ENCODE assay signal across 1 cellular context in genomic region chr6:39302669-39303424, GRCh38.
TF ChIP-seq lines count a peak whose summit lies in the region.

No MANE protein-coding gene starts in this region.

TF ChIP-seq in K562, 482 proteins besides CTCF, POLR2A, EP300 and RAD21 (continued from another document and continues in another):
- TF ChIP-seq, protein P1, sequence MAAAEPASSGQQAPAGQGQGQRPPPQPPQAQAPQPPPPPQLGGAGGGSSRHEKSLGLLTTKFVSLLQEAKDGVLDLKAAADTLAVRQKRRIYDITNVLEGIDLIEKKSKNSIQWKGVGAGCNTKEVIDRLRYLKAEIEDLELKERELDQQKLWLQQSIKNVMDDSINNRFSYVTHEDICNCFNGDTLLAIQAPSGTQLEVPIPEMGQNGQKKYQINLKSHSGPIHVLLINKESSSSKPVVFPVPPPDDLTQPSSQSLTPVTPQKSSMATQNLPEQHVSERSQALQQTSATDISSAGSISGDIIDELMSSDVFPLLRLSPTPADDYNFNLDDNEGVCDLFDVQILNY (CRISPR knock-in tag; IDR thresholded peaks at IDR 0.05): no peak
- TF ChIP-seq, protein P2, sequence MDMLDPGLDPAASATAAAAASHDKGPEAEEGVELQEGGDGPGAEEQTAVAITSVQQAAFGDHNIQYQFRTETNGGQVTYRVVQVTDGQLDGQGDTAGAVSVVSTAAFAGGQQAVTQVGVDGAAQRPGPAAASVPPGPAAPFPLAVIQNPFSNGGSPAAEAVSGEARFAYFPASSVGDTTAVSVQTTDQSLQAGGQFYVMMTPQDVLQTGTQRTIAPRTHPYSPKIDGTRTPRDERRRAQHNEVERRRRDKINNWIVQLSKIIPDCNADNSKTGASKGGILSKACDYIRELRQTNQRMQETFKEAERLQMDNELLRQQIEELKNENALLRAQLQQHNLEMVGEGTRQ (CRISPR knock-in tag; IDR thresholded peaks at IDR 0.05): no peak
- TF ChIP-seq MEF2A (IDR thresholded peaks at IDR 0.05; ENCODE audit: control insufficient read depth, low read depth, low read length) (no peak), NRF1 (conservative IDR thresholded peaks at IDR 0.05 in 1 of 2, IDR thresholded peaks at IDR 0.05 in 1 of 2) (peak in 1 of 2 experiments; percentile 19; a peak in 1 of 4 replicates), BCOR (IDR thresholded peaks at IDR 0.05) (peak; percentile 81), ESRRA (IDR thresholded peaks at IDR 0.05; ENCODE audit: borderline replicate concordance, low read depth) (0 out of 2 replicates have a peak, but pooled peaks have one; percentile 20), NFE2 (IDR thresholded peaks at IDR 0.05; ENCODE audit: low read depth) (no peak), RBM25 (IDR thresholded peaks at IDR 0.05; ENCODE audit: low read depth, low read length, severe bottlenecking) (peak; percentile 66), RUNX1 (IDR thresholded peaks at IDR 0.05; ENCODE audit: low read depth) (no peak), BCLAF1 (IDR thresholded peaks at IDR 0.05; ENCODE audit: borderline replicate concordance in 1 of 2, control insufficient read depth in 1 of 2, low read depth in 2 of 2, low read length in 1 of 2) (no peak), DDX20 (tag; IDR thresholded peaks at IDR 0.05; ENCODE audit: low read depth) (no peak), MIER1 (IDR thresholded peaks at IDR 0.05; ENCODE audit: low read depth) (no peak), MAZ (CRISPR knock-in tag; conservative IDR thresholded peaks at IDR 0.05 in 1 of 2, IDR thresholded peaks at IDR 0.05 in 1 of 2) (peak in 1 of 2 experiments; percentile 61; a peak in 3 of 4 replicates), ZSCAN32 (CRISPR knock-in tag; IDR thresholded peaks at IDR 0.05) (no peak), CC2D1A (IDR thresholded peaks at IDR 0.05) (peak; percentile 87), SMARCA5 (IDR thresholded peaks at IDR 0.05) (peak; percentile 85; the same call in 1 of the 2 replicates), RCOR1 (IDR thresholded peaks at IDR 0.05; ENCODE audit: borderline replicate concordance in 1 of 2, low read depth in 2 of 2, low read length in 2 of 2) (peak in 1 of 2 experiments; percentile 14; a peak in 1 of 4 replicates), ELF4 (CRISPR knock-in tag; IDR thresholded peaks at IDR 0.05) (no peak), RB1 (IDR thresholded peaks at IDR 0.05; ENCODE audit: low read depth) (peak; percentile 78), CREM (IDR thresholded peaks at IDR 0.05; ENCODE audit: low read depth) (peak; percentile 51; the same call in 1 of the 2 replicates), JUNB (CRISPR knock-in tag; conservative IDR thresholded peaks at IDR 0.05) (no peak), XRCC5 (IDR thresholded peaks at IDR 0.05; ENCODE audit: low read depth, low read length) (peak; percentile 87), HOXB6 (CRISPR knock-in tag; IDR thresholded peaks at IDR 0.05; ENCODE audit: borderline replicate concordance) (no peak), DEAF1 (CRISPR knock-in tag; IDR thresholded peaks at IDR 0.05) (peak; percentile 97), ETV5 (CRISPR knock-in tag; IDR thresholded peaks at IDR 0.05; ENCODE audit: low read depth) (peak; percentile 76), ZNF12 (CRISPR knock-in tag; IDR thresholded peaks at IDR 0.05) (0 out of 2 replicates have a peak, but pooled peaks have one; percentile 38), ARID2 (IDR thresholded peaks at IDR 0.05) (peak; percentile 95), MTA3 (IDR thresholded peaks at IDR 0.05; ENCODE audit: borderline replicate concordance) (peak; percentile 55; the same call in 1 of the 2 replicates), ZNF146 (CRISPR knock-in tag; IDR thresholded peaks at IDR 0.05; ENCODE audit: unreplicated experiment) (no peak), ESRRB (CRISPR knock-in tag; IDR thresholded peaks at IDR 0.05; ENCODE audit: borderline replicate concordance) (no peak), HOMEZ (CRISPR knock-in tag; IDR thresholded peaks at IDR 0.05) (no peak), PRPF4 (IDR thresholded peaks at IDR 0.05; ENCODE audit: insufficient read depth, low read depth, low read length, poor library complexity, severe bottlenecking) (no peak), ZNF324 (CRISPR knock-in tag; IDR thresholded peaks at IDR 0.05) (no peak), KLF1 (tag; IDR thresholded peaks at IDR 0.05) (no peak), CHCHD3 (CRISPR knock-in tag; IDR thresholded peaks at IDR 0.05) (no peak), YY1 (IDR thresholded peaks at IDR 0.05; ENCODE audit: borderline replicate concordance in 1 of 3, control insufficient read depth in 1 of 3, extremely low read depth in 1 of 3, insufficient read depth in 3 of 3, insufficient read length in 1 of 3, insufficient replicate concordance in 2 of 3, low read depth in 1 of 3, low read length in 2 of 3) (peak in 1 of 3 experiments; percentile 22), GABPA (tag; conservative IDR thresholded peaks at IDR 0.05; ENCODE audit: low read depth) (peak; percentile 41; the same call in 1 of the 2 replicates), ATF7 (IDR thresholded peaks at IDR 0.05) (0 out of 2 replicates have a peak, but pooled peaks have one; percentile 38), HDAC8 (tag; IDR thresholded peaks at IDR 0.05) (no peak), MYNN (IDR thresholded peaks at IDR 0.05) (peak; percentile 60; the same call in 1 of the 2 replicates), MYNN (CRISPR knock-in tag; IDR thresholded peaks at IDR 0.05) (no peak), KLF13 (tag; IDR thresholded peaks at IDR 0.05; ENCODE audit: borderline replicate concordance, low read depth) (peak; percentile 65; the same call in 1 of the 2 replicates), ZNF644 (tag; IDR thresholded peaks at IDR 0.05; ENCODE audit: low read depth) (no peak)
- TF ChIP-seq, protein P3, sequence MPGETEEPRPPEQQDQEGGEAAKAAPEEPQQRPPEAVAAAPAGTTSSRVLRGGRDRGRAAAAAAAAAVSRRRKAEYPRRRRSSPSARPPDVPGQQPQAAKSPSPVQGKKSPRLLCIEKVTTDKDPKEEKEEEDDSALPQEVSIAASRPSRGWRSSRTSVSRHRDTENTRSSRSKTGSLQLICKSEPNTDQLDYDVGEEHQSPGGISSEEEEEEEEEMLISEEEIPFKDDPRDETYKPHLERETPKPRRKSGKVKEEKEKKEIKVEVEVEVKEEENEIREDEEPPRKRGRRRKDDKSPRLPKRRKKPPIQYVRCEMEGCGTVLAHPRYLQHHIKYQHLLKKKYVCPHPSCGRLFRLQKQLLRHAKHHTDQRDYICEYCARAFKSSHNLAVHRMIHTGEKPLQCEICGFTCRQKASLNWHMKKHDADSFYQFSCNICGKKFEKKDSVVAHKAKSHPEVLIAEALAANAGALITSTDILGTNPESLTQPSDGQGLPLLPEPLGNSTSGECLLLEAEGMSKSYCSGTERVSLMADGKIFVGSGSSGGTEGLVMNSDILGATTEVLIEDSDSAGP (CRISPR knock-in tag; IDR thresholded peaks at IDR 0.05): no peak
- TF ChIP-seq, protein P4, sequence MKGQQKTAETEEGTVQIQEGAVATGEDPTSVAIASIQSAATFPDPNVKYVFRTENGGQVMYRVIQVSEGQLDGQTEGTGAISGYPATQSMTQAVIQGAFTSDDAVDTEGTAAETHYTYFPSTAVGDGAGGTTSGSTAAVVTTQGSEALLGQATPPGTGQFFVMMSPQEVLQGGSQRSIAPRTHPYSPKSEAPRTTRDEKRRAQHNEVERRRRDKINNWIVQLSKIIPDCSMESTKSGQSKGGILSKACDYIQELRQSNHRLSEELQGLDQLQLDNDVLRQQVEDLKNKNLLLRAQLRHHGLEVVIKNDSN (CRISPR knock-in tag; IDR thresholded peaks at IDR 0.05): no peak
- TF ChIP-seq, protein P5, sequence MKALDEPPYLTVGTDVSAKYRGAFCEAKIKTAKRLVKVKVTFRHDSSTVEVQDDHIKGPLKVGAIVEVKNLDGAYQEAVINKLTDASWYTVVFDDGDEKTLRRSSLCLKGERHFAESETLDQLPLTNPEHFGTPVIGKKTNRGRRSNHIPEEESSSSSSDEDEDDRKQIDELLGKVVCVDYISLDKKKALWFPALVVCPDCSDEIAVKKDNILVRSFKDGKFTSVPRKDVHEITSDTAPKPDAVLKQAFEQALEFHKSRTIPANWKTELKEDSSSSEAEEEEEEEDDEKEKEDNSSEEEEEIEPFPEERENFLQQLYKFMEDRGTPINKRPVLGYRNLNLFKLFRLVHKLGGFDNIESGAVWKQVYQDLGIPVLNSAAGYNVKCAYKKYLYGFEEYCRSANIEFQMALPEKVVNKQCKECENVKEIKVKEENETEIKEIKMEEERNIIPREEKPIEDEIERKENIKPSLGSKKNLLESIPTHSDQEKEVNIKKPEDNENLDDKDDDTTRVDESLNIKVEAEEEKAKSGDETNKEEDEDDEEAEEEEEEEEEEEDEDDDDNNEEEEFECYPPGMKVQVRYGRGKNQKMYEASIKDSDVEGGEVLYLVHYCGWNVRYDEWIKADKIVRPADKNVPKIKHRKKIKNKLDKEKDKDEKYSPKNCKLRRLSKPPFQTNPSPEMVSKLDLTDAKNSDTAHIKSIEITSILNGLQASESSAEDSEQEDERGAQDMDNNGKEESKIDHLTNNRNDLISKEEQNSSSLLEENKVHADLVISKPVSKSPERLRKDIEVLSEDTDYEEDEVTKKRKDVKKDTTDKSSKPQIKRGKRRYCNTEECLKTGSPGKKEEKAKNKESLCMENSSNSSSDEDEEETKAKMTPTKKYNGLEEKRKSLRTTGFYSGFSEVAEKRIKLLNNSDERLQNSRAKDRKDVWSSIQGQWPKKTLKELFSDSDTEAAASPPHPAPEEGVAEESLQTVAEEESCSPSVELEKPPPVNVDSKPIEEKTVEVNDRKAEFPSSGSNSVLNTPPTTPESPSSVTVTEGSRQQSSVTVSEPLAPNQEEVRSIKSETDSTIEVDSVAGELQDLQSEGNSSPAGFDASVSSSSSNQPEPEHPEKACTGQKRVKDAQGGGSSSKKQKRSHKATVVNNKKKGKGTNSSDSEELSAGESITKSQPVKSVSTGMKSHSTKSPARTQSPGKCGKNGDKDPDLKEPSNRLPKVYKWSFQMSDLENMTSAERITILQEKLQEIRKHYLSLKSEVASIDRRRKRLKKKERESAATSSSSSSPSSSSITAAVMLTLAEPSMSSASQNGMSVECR (CRISPR knock-in tag; IDR thresholded peaks at IDR 0.05): no peak
- TF ChIP-seq, protein P6, sequence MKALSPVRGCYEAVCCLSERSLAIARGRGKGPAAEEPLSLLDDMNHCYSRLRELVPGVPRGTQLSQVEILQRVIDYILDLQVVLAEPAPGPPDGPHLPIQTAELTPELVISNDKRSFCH (CRISPR knock-in tag; IDR thresholded peaks at IDR 0.05): no peak
- TF ChIP-seq, protein P6 (tag; IDR thresholded peaks at IDR 0.05): peak; percentile 14; the same call in 1 of the 2 replicates
- TF ChIP-seq, protein P7, sequence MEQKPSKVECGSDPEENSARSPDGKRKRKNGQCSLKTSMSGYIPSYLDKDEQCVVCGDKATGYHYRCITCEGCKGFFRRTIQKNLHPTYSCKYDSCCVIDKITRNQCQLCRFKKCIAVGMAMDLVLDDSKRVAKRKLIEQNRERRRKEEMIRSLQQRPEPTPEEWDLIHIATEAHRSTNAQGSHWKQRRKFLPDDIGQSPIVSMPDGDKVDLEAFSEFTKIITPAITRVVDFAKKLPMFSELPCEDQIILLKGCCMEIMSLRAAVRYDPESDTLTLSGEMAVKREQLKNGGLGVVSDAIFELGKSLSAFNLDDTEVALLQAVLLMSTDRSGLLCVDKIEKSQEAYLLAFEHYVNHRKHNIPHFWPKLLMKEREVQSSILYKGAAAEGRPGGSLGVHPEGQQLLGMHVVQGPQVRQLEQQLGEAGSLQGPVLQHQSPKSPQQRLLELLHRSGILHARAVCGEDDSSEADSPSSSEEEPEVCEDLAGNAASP (IDR thresholded peaks at IDR 0.05): no peak
